Comparison of ENCODE assay signal across 10 cellular contexts in the genomic region with DNA sequence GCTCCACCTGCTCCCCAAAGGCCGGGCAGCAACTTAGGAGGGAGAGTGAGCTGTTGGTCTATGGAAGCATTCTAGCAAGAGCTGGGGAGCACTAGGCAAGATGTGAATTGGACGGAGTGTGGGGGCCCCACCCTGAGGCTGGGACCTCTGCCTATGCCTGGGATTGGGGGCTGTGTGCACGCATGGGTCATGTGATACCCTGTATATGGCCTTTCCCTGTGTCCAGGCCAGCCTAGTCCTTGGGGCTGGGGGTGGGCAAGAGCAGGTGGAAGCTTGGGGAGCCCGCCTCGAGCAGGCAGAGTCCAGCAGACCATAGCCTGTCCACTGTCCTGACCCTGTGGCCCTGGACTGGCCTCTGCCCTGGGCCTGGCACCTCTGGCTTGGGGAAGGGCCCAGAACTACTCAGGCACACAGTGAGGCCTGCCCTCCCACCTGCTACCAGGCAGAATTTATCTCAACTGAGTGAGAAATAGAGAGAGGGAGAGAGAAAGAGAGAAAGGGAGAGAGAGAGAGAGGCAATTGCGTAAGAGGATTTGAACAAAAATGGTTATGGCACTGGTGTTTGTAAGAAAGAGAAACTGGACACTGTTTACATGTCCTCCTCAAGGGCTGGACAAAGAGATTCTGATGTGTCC. TPM values are rescaled to one million over a fixed set of nuclear protein-coding genes. Genes with fewer than 3 reads are reported as not detected.
DNase-seq lines count a peak whose midpoint lies in the region; ATAC-seq and TF ChIP-seq lines count a peak whose summit lies in the region.
"Had no signal": no experiment of that assay in that cellular context is flagged by ENCODE, and none has a peak within 500 bp of the region (broad histone marks: within the 10 kb centered on the region; RNA-seq: fewer than 3 reads in every experiment).

No MANE protein-coding gene starts in this region.

- no peaks in the 10 kb centered on the region for H3K9me3 ChIP-seq in muscle layer of colon (ENCODE audit: low read length)
- no peaks in the 10 kb centered on the region for H3K9me3 ChIP-seq in vagina

- no peaks in the 10 kb centered on the region for H3K36me3 Mint-ChIP-seq in activated naive CD4-positive, alpha-beta T cell treated with anti-CD3 and anti-CD28 coated beads, Interleukin-2, amount 50 U/mL, for 72 hours

- peaks cover 51% of the 10 kb centered on the region for H3K4me1 ChIP-seq in muscle layer of colon (ENCODE audit: insufficient read depth, low read length)
- H3K4me1 ChIP-seq in vagina = peaks cover 34% of the 10 kb centered on the region

- TF ChIP-seq CTCF in epithelial cell of proximal tubule (conservative IDR thresholded peaks at IDR 0.05; ENCODE audit: low read depth, low read length) = no peak
- no peak for TF ChIP-seq CTCF in vagina (IDR thresholded peaks at IDR 0.05)

- no peaks in the 10 kb centered on the region for H3K9me3 Mint-ChIP-seq in activated naive CD4-positive, alpha-beta T cell treated with anti-CD3 and anti-CD28 coated beads, Interleukin-2, amount 50 U/mL, for 72 hours
- H3K9me3 Mint-ChIP-seq in stimulated activated naive CD8-positive, alpha-beta T cell treated with anti-CD3 and anti-CD28 coated beads, Interleukin-15, amount 100 ng/mL, for 72 hours = no peaks in the 10 kb centered on the region
- H3K9me3 Mint-ChIP-seq: activated CD4-positive, alpha-beta T cell treated with anti-CD3 and anti-CD28 coated beads, Interleukin-2, amount 10 ng/mL, durations not matched to agents 7 days and 5 days; dendritic cell treated with granulocyte-macrophage colony-stimulating factor and Interleukin-4, amounts not matched to agents 40 ng/mL and 50 ng/mL, for 4 days had no signal

- H3K36me3 ChIP-seq in muscle layer of colon (ENCODE audit: insufficient read depth, low read length) = no peaks in the 10 kb centered on the region
- no peaks in the 10 kb centered on the region for H3K36me3 ChIP-seq in vagina

- H3K27ac ChIP-seq in muscle layer of colon (ENCODE audit: low read depth, low read length) (peak overlapping the region; percentile 81), vagina (peak overlapping the region; percentile 91)

- no peak for TF ChIP-seq POLR2A in vagina (IDR thresholded peaks at IDR 0.05)

- H3K27me3 Mint-ChIP-seq in stimulated activated naive CD8-positive, alpha-beta T cell treated with anti-CD3 and anti-CD28 coated beads, Interleukin-15, amount 100 ng/mL, for 72 hours = no peaks in the 10 kb centered on the region
- H3K27me3 Mint-ChIP-seq: activated CD4-positive, alpha-beta T cell treated with anti-CD3 and anti-CD28 coated beads, Interleukin-2, amount 10 ng/mL, durations not matched to agents 7 days and 5 days had no signal

- ATAC-seq in activated naive CD4-positive, alpha-beta T cell treated with anti-CD3 and anti-CD28 coated beads, Interleukin-2, amount 50 U/mL, for 72 hours = no peak
- ATAC-seq in stimulated activated naive CD8-positive, alpha-beta T cell treated with anti-CD3 and anti-CD28 coated beads, Interleukin-15, amount 100 ng/mL, for 72 hours = no peak

- DNase-seq in activated naive CD4-positive, alpha-beta T cell treated with anti-CD3 and anti-CD28 coated beads, Interleukin-2, amount 50 U/mL, for 72 hours (ENCODE audit: low spot score in 2 of 2) = no peak
- no peak for DNase-seq in activated naive CD4-positive, alpha-beta T cell treated with Interleukin-2 at 50 U/mL for 16 hours
- peak; percentile 50 for DNase-seq in epithelial cell of proximal tubule (ENCODE audit: low read depth)
- DNase-seq in vagina (ENCODE audit: extremely low spot score in 2 of 2) = no peak
- no peak for DNase-seq in ureter (ENCODE audit: low spot score)
- no peak for DNase-seq in stimulated activated naive CD8-positive, alpha-beta T cell treated with anti-CD3 and anti-CD28 coated beads, Interleukin-15, amount 100 ng/mL, for 72 hours
- no peak for DNase-seq in occipital lobe (lab: John Stamatoyannopoulos, UW)
- DNase-seq: activated CD4-positive, alpha-beta T cell treated with anti-CD3 and anti-CD28 coated beads, Interleukin-2, amount 10 ng/mL, durations not matched to agents 7 days and 5 days had no signal

- H3K4me3 ChIP-seq in epithelial cell of proximal tubule (ENCODE audit: low read depth, low read length) (no peak overlapping the region), muscle layer of colon (ENCODE audit: low read depth in 1 of 2, low read length in 2 of 2) (no peak overlapping the region), vagina (no peak overlapping the region)

- H3K9ac ChIP-seq in muscle layer of colon (ENCODE audit: low read length) = peak overlapping the region; percentile 3

- H3K27me3 ChIP-seq in muscle layer of colon (ENCODE audit: control insufficient read depth in 1 of 2, insufficient read depth in 2 of 2, low read length in 2 of 2) (no peaks in the 10 kb centered on the region), vagina (no peaks in the 10 kb centered on the region)

- peaks cover 15% of the 10 kb centered on the region for H3K4me1 Mint-ChIP-seq in stimulated activated naive CD8-positive, alpha-beta T cell treated with anti-CD3 and anti-CD28 coated beads, Interleukin-15, amount 100 ng/mL, for 72 hours

- intact Hi-C loops in vagina (cut with DNase I) = no loop called here

- H3K4me3 Mint-ChIP-seq in stimulated activated naive CD8-positive, alpha-beta T cell treated with anti-CD3 and anti-CD28 coated beads, Interleukin-15, amount 100 ng/mL, for 72 hours = no peak overlapping the region
- H3K4me3 Mint-ChIP-seq: activated CD4-positive, alpha-beta T cell treated with anti-CD3 and anti-CD28 coated beads, Interleukin-2, amount 10 ng/mL, durations not matched to agents 7 days and 5 days; dendritic cell treated with granulocyte-macrophage colony-stimulating factor and Interleukin-4, amounts not matched to agents 40 ng/mL and 50 ng/mL, for 4 days had no signal

- H3K27ac Mint-ChIP-seq in activated naive CD4-positive, alpha-beta T cell treated with anti-CD3 and anti-CD28 coated beads, Interleukin-2, amount 50 U/mL, for 72 hours = peak overlapping the region; percentile 49 to 78
- H3K27ac Mint-ChIP-seq in stimulated activated naive CD8-positive, alpha-beta T cell treated with anti-CD3 and anti-CD28 coated beads, Interleukin-15, amount 100 ng/mL, for 72 hours = peak overlapping the region in 1 of 2 donors; percentile 21
- H3K27ac Mint-ChIP-seq: activated CD4-positive, alpha-beta T cell treated with anti-CD3 and anti-CD28 coated beads, Interleukin-2, amount 10 ng/mL, durations not matched to agents 7 days and 5 days; dendritic cell treated with granulocyte-macrophage colony-stimulating factor and Interleukin-4, amounts not matched to agents 40 ng/mL and 50 ng/mL, for 4 days had no signal

RNA-seq across cellular contexts. Expression of a gene that starts 19.1 kb away (rescaled TPM):
- total RNA-seq in activated naive CD4-positive, alpha-beta T cell treated with anti-CD3 and anti-CD28 coated beads, Interleukin-2, amount 50 U/mL, for 72 hours = 10 to 100 TPM; 28.7 to 65.1 TPM
- total RNA-seq in epithelial cell of proximal tubule (2.4 and 5.2 TPM in 2 replicates), vagina (14.0 TPM), ureter (11.5 TPM), occipital lobe (9.2 TPM)

RNA-seq across cellular contexts. Expression of a gene that starts 19.3 kb away (rescaled TPM):
- total RNA-seq in activated naive CD4-positive, alpha-beta T cell treated with anti-CD3 and anti-CD28 coated beads, Interleukin-2, amount 50 U/mL, for 72 hours = not detected
- total RNA-seq in epithelial cell of proximal tubule = 0.14 and 0.81 TPM in 2 replicates
- total RNA-seq in vagina = 0.25 TPM
- total RNA-seq in ureter = not detected
- total RNA-seq in occipital lobe = not detected
- total RNA-seq: activated CD4-positive, alpha-beta T cell treated with anti-CD3 and anti-CD28 coated beads, Interleukin-2, amount 10 ng/mL, durations not matched to agents 7 days and 5 days had no signal

RNA-seq across cellular contexts. Expression of a gene that starts 25.9 kb away (rescaled TPM):
- total RNA-seq in activated naive CD4-positive, alpha-beta T cell treated with anti-CD3 and anti-CD28 coated beads, Interleukin-2, amount 50 U/mL, for 72 hours = 1 to 10 TPM in 1 of 2 donors, under 1 TPM in 1; 0.99 to 3.8 TPM
- total RNA-seq in epithelial cell of proximal tubule = 6.5 and 40.2 TPM in 2 replicates
- total RNA-seq in vagina = 49.1 TPM
- 7.7 TPM for total RNA-seq in ureter
- 0.94 TPM for total RNA-seq in occipital lobe

RNA-seq across cellular contexts. Expression of a gene that starts 34.8 kb away (rescaled TPM):
- total RNA-seq in activated naive CD4-positive, alpha-beta T cell treated with anti-CD3 and anti-CD28 coated beads, Interleukin-2, amount 50 U/mL, for 72 hours = 100 to 1,000 TPM; 169 to 196 TPM
- 123 and 178 TPM in 2 replicates for total RNA-seq in epithelial cell of proximal tubule
- total RNA-seq in vagina = 105 TPM
- 71.8 TPM for total RNA-seq in ureter
- total RNA-seq in occipital lobe = 80.5 TPM

RNA-seq across cellular contexts. Expression of a gene that starts 35.9 kb away (rescaled TPM):
- total RNA-seq in activated naive CD4-positive, alpha-beta T cell treated with anti-CD3 and anti-CD28 coated beads, Interleukin-2, amount 50 U/mL, for 72 hours = 10 to 100 TPM; 26.2 to 29.8 TPM
- total RNA-seq in epithelial cell of proximal tubule = 10.9 and 20.9 TPM in 2 replicates
- total RNA-seq in vagina = 55.7 TPM
- total RNA-seq in ureter = 56.3 TPM
- total RNA-seq in occipital lobe = 24.6 TPM
